Comparison of ENCODE assay signal across 7 cellular contexts in genomic region chr14:71135496-71135895, GRCh38.
"Had no signal": no experiment of that assay in that cellular context is flagged by ENCODE, and none has a peak within 500 bp of the region (broad histone marks: within the 10 kb centered on the region; RNA-seq: fewer than 3 reads in every experiment).

No MANE protein-coding gene starts in this region.

- H3K27ac Mint-ChIP-seq: IgD-negative memory B cell had no signal

- H3K36me3 Mint-ChIP-seq: IgD-negative memory B cell had no signal

- DNase-seq: GM23248, GOT3, H7, HCEC 1CT, KBM-7 had no signal

- H3K9ac ChIP-seq: GM23248 had no signal

- H2AFZ ChIP-seq: GM23248 had no signal

- ATAC-seq: HepG2 had no signal

- H3K4me3 ChIP-seq: GM23248 had no signal

- H3K4me3 Mint-ChIP-seq: IgD-negative memory B cell had no signal

- H3K27ac ChIP-seq: GM23248 had no signal
